Comparison of ENCODE assay signal across 27 cellular contexts in genomic region chr17:75624021-75624420, GRCh38. TPM values are rescaled to one million over a fixed set of nuclear protein-coding genes. Genes with fewer than 3 reads are reported as not detected.
"Had no signal": no experiment of that assay in that cellular context is flagged by ENCODE, and none has a peak within 500 bp of the region (broad histone marks: within the 10 kb centered on the region; RNA-seq: fewer than 3 reads in every experiment).

No MANE protein-coding gene starts in this region.

- ATAC-seq: heart right ventricle; left lobe of liver; left ventricle myocardium superior; lower lobe of right lung; naive thymus-derived CD8-positive, alpha-beta T cell; sciatic nerve; stimulated activated naive B cell treated with anti-CD40 and anti-IgM and Interleukin-4, amounts not matched to agents 10 μg/mL and 1 μg/mL and 100 μg/mL, for 72 hours had no signal

- H3K4me3 ChIP-seq: heart right ventricle, hepatocyte, lower lobe of right lung, right atrium auricular region, skin epidermis, thyroid gland, transverse colon, upper lobe of left lung, vagina had no signal

- DNase-seq: heart right ventricle; islet precursor cell; left ventricle myocardium superior; lower lobe of right lung; mammary epithelial cell; mesenchymal stem cell; naive thymus-derived CD8-positive, alpha-beta T cell; occipital lobe; stimulated activated CD4-positive, alpha-beta T cell treated with anti-CD3 and anti-CD28 coated beads, Interleukin-12 subunit alpha, Interleukin-12 subunit beta, amount 100 ng/mL, for 4 hours; stimulated activated CD4-positive, alpha-beta T cell treated with anti-CD3 and anti-CD28 coated beads, Interleukin-15, amount 100 ng/mL, for 24 hours; stimulated activated CD4-positive, alpha-beta T cell treated with anti-CD3 and anti-CD28 coated beads, Interleukin-2, amount 100 ng/mL, for 24 hours; stimulated activated CD4-positive, alpha-beta T cell treated with anti-CD3 and anti-CD28 coated beads, Interleukin-4, amount 100 ng/mL, for 1 hour; stimulated activated naive B cell treated with anti-CD40 and anti-IgM and Interleukin-4, amounts not matched to agents 10 μg/mL and 1 μg/mL and 100 μg/mL, for 72 hours; substantia nigra; thyroid gland; transverse colon had no signal

- H3K4me1 ChIP-seq: lower lobe of right lung, right atrium auricular region, thyroid gland, transverse colon, upper lobe of left lung, vagina had no signal

- H2AFZ ChIP-seq: hepatocyte, parathyroid adenoma had no signal

- H3K9ac ChIP-seq: parathyroid adenoma had no signal

- H3K27me3 ChIP-seq: heart right ventricle, hepatocyte, neutrophil, right atrium auricular region, thyroid gland, transverse colon, upper lobe of left lung, vagina had no signal

- H3K4me2 ChIP-seq: hepatocyte had no signal

- H3K79me2 ChIP-seq: hepatocyte had no signal

- H3K9me3 ChIP-seq: heart right ventricle, lower lobe of right lung, neutrophil, right atrium auricular region, thyroid gland, transverse colon, upper lobe of left lung, vagina had no signal

- H3K27ac ChIP-seq: heart right ventricle, hepatocyte, lower lobe of right lung, neutrophil, parathyroid adenoma, right atrium auricular region, skin epidermis, thyroid gland, transverse colon, upper lobe of left lung, vagina had no signal

RNA-seq across cellular contexts. Expression of gene SMIM5, which starts 9.2 kb away (rescaled TPM):
- total RNA-seq: mammary epithelial cell, neural crest cell, pulmonary artery endothelial cell had no signal
